ENCODE assay signal across 8 cellular contexts in the genomic region with DNA sequence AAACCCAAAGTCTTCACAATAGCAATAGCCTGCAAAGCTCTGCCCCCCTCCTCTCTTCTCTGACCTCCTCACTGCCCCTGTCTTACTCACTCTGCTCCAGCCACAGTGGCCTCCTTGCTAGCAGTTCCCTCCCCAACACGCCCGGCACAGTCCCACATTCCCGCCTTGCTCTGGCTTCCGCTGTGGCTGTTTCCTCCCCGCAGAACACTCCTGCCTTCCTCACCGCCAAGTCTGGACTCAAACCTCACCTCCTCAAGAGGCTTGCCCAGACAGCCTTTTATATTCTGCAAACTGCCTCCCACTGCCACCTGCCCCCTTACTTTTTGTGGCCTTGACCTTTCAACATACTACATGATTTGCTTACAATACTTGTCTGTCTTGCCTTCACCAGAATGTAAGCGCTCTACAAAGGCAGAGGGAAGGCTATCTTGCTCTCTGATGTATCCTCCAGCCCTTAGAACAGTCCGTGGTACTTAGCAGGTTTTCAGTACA. TPM values are rescaled to one million over a fixed set of nuclear protein-coding genes. Genes with fewer than 3 reads are reported as not detected.
DNase-seq lines count a peak whose midpoint lies in the region; ATAC-seq and TF ChIP-seq lines count a peak whose summit lies in the region.

No MANE protein-coding gene starts in this region.

- no peaks in the 10 kb centered on the region for H3K4me1 ChIP-seq in SJCRH30
- H3K4me1 ChIP-seq in effector memory CD4-positive, alpha-beta T cell (ENCODE audit: control insufficient read depth, insufficient read depth, low read length, poor library complexity, severe bottlenecking) = peaks cover 26% of the 10 kb centered on the region
- H3K4me1 ChIP-seq in vagina = peaks cover 26% of the 10 kb centered on the region

- H3K4me3 ChIP-seq in SJCRH30 = peak overlapping the region; percentile 81
- peak overlapping the region; percentile 94 for H3K4me3 ChIP-seq in effector memory CD4-positive, alpha-beta T cell (ENCODE audit: insufficient read depth, low read depth, low read length, poor library complexity, severe bottlenecking)
- H3K4me3 ChIP-seq in vagina = peak overlapping the region; percentile 69 to 97

- no peak for TF ChIP-seq POLR2A in vagina (IDR thresholded peaks at IDR 0.05)

- no peaks in the 10 kb centered on the region for H3K36me3 ChIP-seq in SJCRH30
- H3K36me3 ChIP-seq in effector memory CD4-positive, alpha-beta T cell (ENCODE audit: control insufficient read depth, insufficient read depth, low read length) = peaks cover 7% of the 10 kb centered on the region
- H3K36me3 ChIP-seq in vagina = peaks cover 0 to 6% of the 10 kb centered on the region in 2 donors

- H3K27ac ChIP-seq in SJCRH30 = peak overlapping the region; percentile 60
- H3K27ac ChIP-seq in effector memory CD4-positive, alpha-beta T cell (ENCODE audit: insufficient read depth, low read length, poor library complexity, severe bottlenecking) = peak overlapping the region; percentile 79
- H3K27ac ChIP-seq in vagina = peak overlapping the region; percentile 73

- no peak for TF ChIP-seq CTCF in vagina (IDR thresholded peaks at IDR 0.05)

- H3K9me3 ChIP-seq in SJCRH30 (replicated peaks) (no peaks in the 10 kb centered on the region), vagina (no peaks in the 10 kb centered on the region)
- H3K9me3 ChIP-seq in effector memory CD4-positive, alpha-beta T cell (ENCODE audit: control insufficient read depth, low read length) = no peaks in the 10 kb centered on the region

- DNase-seq in ELR (ENCODE audit: low read depth) = peak; percentile 54
- peak; percentile 65 to 70 for DNase-seq in SJCRH30
- DNase-seq in effector memory CD4-positive, alpha-beta T cell = peak in 1 of 3 donors; percentile 6
- DNase-seq in midbrain (lab: John Stamatoyannopoulos, UW) = peak; percentile 54
- DNase-seq in vagina (ENCODE audit: extremely low spot score in 2 of 2) = no peak
- no peak for DNase-seq in SIG-M5 (lab: John Stamatoyannopoulos, UW)
- DNase-seq in NOMO-1 treated with DMSO at 0.1 percent for 48 hours (lab: John Stamatoyannopoulos, UW; ENCODE audit: unreplicated experiment) = no peak

- intact Hi-C loops in vagina (cut with DNase I) = no loop called here

- H3K27me3 ChIP-seq in SJCRH30 (no peaks in the 10 kb centered on the region), vagina (no peaks in the 10 kb centered on the region)
- H3K27me3 ChIP-seq in effector memory CD4-positive, alpha-beta T cell (replicated peaks; ENCODE audit: control insufficient read depth, insufficient read depth, low read length, poor library complexity, severe bottlenecking) = no peaks in the 10 kb centered on the region

- ATAC-seq in HG02610 (IDR thresholded peaks at IDR 0.05; ENCODE audit: unreplicated experiment) = peak; percentile 10

RNA-seq across cellular contexts. Expression of a gene that starts 0.4 kb away (rescaled TPM):
- 24.2 and 25.5 TPM in 2 replicates for total RNA-seq in SJCRH30 (2014; rRNA removed; shearing (Covaris generic))
- 43.2 TPM for total RNA-seq in vagina

RNA-seq across cellular contexts. Expression of a gene that starts 16.3 kb away (rescaled TPM):
- 25.8 and 29.2 TPM in 2 replicates for total RNA-seq in SJCRH30 (2014; rRNA removed; shearing (Covaris generic))
- total RNA-seq in vagina = 56.7 TPM

RNA-seq across cellular contexts. Expression of a gene that starts 17.2 kb away (rescaled TPM):
- 22.6 and 29.3 TPM in 2 replicates for total RNA-seq in SJCRH30 (2014; rRNA removed; shearing (Covaris generic))
- total RNA-seq in vagina = 51.6 TPM

RNA-seq across cellular contexts. Expression of a gene that starts 46.5 kb away (rescaled TPM):
- total RNA-seq in SJCRH30 (2014; rRNA removed; shearing (Covaris generic)) = 27.1 and 28.3 TPM in 2 replicates
- 75.9 TPM for total RNA-seq in vagina

RNA-seq across cellular contexts. Expression of a gene that starts 48.4 kb away (rescaled TPM):
- 212 and 220 TPM in 2 replicates for total RNA-seq in SJCRH30 (2014; rRNA removed; shearing (Covaris generic))
- 123 TPM for total RNA-seq in vagina

Comparison
In these comparisons a context has a peak if more than half of its experiments do, and no peak if none do; other contexts are left out.
1. DNase-seq: peak in ELR (single experiment), SJCRH30 (2 of 2) and midbrain (single experiment); none in vagina (0 of 2), SIG-M5 (single experiment) and NOMO-1 treated with DMSO at 0.1 percent for 48 hours (single experiment).
2. Peak in every context shown above with its lines, with median percentiles within 50 percentile points of each other: H3K27ac ChIP-seq and H3K4me3 ChIP-seq.